ENCODE assay signal across 1 cellular context in the genomic region with DNA sequence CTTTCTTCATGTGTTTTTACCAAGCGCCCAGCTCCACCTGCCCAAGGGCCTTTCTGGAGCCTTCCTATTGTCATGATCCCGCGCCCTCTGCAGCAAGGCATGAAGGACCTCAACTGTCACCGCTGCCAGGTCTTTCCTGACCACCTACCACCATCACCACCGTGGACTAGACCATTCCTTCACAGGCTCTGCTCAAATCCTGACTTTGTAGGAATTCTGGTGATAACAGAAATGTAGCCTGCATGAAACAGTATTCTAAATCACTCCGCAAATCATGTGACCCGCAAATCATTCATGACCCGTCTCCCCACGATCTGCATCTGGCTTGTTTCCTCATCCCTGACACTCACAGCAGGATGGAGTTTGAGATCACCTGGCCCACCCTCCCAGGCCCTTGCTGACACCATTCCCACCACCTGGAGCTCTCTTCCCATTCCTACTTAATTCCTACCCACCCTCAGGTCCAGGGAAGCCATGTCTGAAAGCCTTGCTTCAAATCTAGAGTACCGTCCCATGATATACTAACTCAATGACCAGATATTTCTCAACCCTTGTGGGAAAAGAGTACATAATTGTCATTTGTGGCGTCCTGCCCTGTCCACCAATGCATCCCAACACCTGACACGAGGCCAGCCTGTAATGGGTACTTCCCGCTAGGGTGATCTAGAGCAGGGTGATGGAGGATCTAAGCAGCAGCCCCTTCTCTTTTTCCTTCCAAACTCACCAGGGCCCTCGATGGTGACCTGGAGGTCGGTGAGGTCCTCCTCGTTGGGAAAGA.
TF ChIP-seq lines count a peak whose summit lies in the region.

No MANE protein-coding gene starts in this region.

TF ChIP-seq in HepG2, 621 proteins besides CTCF, POLR2A, EP300 and RAD21:
- TF ChIP-seq ZNF569 (CRISPR knock-in tag; IDR thresholded peaks at IDR 0.05; ENCODE audit: borderline replicate concordance), result no peak
- TF ChIP-seq, protein P1, sequence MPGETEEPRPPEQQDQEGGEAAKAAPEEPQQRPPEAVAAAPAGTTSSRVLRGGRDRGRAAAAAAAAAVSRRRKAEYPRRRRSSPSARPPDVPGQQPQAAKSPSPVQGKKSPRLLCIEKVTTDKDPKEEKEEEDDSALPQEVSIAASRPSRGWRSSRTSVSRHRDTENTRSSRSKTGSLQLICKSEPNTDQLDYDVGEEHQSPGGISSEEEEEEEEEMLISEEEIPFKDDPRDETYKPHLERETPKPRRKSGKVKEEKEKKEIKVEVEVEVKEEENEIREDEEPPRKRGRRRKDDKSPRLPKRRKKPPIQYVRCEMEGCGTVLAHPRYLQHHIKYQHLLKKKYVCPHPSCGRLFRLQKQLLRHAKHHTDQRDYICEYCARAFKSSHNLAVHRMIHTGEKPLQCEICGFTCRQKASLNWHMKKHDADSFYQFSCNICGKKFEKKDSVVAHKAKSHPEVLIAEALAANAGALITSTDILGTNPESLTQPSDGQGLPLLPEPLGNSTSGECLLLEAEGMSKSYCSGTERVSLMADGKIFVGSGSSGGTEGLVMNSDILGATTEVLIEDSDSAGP (CRISPR knock-in tag; IDR thresholded peaks at IDR 0.05; ENCODE audit: borderline replicate concordance), result 0 out of 2 replicates have a peak, but pooled peaks have one; percentile 17
- TF ChIP-seq, protein P2, sequence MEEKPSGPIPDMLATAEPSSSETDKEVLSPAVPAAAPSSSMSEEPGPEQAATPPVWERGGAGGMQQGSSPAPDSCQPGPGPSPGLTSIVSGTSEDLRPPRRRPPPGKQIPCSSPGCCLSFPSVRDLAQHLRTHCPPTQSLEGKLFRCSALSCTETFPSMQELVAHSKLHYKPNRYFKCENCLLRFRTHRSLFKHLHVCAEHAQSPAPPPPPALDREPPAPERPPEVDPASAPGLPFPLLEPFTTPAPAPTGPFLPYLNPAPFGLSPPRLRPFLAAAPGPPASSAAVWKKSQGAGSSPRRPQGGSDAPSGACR (CRISPR knock-in tag; IDR thresholded peaks at IDR 0.05), result no peak
- no peak for TF ChIP-seq NFIB (CRISPR knock-in tag; IDR thresholded peaks at IDR 0.05; ENCODE audit: borderline replicate concordance)
TF ChIP-seq in HepG2: peak in this region for 1.
